Comparison of ENCODE assay signal across 25 cellular contexts in the genomic region with DNA sequence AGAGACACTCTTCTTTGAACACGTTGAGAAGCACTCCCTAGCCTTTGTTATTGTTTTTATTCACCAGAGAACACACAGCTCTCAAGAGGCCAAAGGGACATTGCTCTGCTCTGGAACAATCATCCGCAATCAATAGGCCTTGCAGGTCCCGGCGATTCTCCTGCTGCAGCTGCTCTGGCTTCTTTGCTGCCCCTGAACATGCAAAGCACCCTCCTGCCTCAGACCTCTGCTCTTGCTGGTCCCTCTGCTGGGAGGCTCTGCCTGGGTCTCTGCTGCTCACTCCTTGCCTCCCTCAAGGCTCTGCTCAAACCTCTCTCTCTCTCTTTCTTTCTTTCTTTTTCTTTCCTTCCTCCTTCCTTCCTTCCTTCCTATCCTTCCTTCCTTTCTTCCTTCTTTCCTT.
"Had no signal": no experiment of that assay in that cellular context is flagged by ENCODE, and none has a peak within 500 bp of the region (broad histone marks: within the 10 kb centered on the region; RNA-seq: fewer than 3 reads in every experiment).

No MANE protein-coding gene starts in this region.

- H3K4me3 Mint-ChIP-seq: endodermal cell; mesothelial cell of epicardium; naive thymus-derived CD4-positive, alpha-beta T cell; nephron; neural progenitor cell; stimulated activated effector memory CD8-positive, alpha-beta T cell treated with anti-CD3 and anti-CD28 coated beads, Interleukin-12 subunit alpha, Interleukin-12 subunit beta, amount 100 ng/mL, for 72 hours had no signal

- H3K27me3 ChIP-seq: neural progenitor cell, right atrium auricular region, vagina had no signal

- H2AFZ ChIP-seq: neural progenitor cell, parathyroid adenoma had no signal

- H3K9ac ChIP-seq: neural progenitor cell, parathyroid adenoma had no signal

- H3K9me3 ChIP-seq: gastrocnemius medialis, prostate gland, right atrium auricular region, stomach, thoracic aorta, vagina had no signal

- H3K79me2 ChIP-seq: parathyroid adenoma had no signal

- H3K36me3 ChIP-seq: gastrocnemius medialis, neural progenitor cell, prostate gland, right atrium auricular region, stomach, thoracic aorta, tibial nerve, vagina had no signal

- H3K36me3 Mint-ChIP-seq: mesothelial cell of epicardium; naive thymus-derived CD4-positive, alpha-beta T cell; neural progenitor cell; stimulated activated effector memory CD8-positive, alpha-beta T cell treated with anti-CD3 and anti-CD28 coated beads, Interleukin-12 subunit alpha, Interleukin-12 subunit beta, amount 100 ng/mL, for 72 hours had no signal

- H3K4me1 ChIP-seq: gastrocnemius medialis, neural progenitor cell, parathyroid adenoma, prostate gland, right atrium auricular region, stomach, tibial nerve, vagina had no signal

- ATAC-seq: esophagus mucosa; gastrocnemius medialis; left lobe of liver; naive thymus-derived CD4-positive, alpha-beta T cell; sciatic nerve; stimulated activated effector memory CD8-positive, alpha-beta T cell treated with anti-CD3 and anti-CD28 coated beads, Interleukin-12 subunit alpha, Interleukin-12 subunit beta, amount 100 ng/mL, for 72 hours had no signal

- H3K4me3 ChIP-seq: gastrocnemius medialis, neural progenitor cell, prostate gland, right atrium auricular region, smooth muscle cell, stomach, thoracic aorta, tibial nerve, vagina had no signal

- H3K27ac ChIP-seq: epithelial cell of prostate, gastrocnemius medialis, neural progenitor cell, parathyroid adenoma, prostate gland, right atrium auricular region, stomach, thoracic aorta, tibial nerve, vagina had no signal

- H3K27ac Mint-ChIP-seq: endodermal cell; mesothelial cell of epicardium; naive thymus-derived CD4-positive, alpha-beta T cell; nephron; neural progenitor cell; stimulated activated effector memory CD8-positive, alpha-beta T cell treated with anti-CD3 and anti-CD28 coated beads, Interleukin-12 subunit alpha, Interleukin-12 subunit beta, amount 100 ng/mL, for 72 hours had no signal

- H3K4me2 ChIP-seq: neural progenitor cell, smooth muscle cell had no signal

- H3K9me3 Mint-ChIP-seq: mesothelial cell of epicardium; stimulated activated effector memory CD8-positive, alpha-beta T cell treated with anti-CD3 and anti-CD28 coated beads, Interleukin-12 subunit alpha, Interleukin-12 subunit beta, amount 100 ng/mL, for 72 hours had no signal

- DNase-seq: effector CD8-positive, alpha-beta T cell; endodermal cell; foreskin fibroblast; gastrocnemius medialis; mesenchymal stem cell; naive thymus-derived CD4-positive, alpha-beta T cell; stimulated activated CD4-positive, alpha-beta T cell treated with anti-CD3 and anti-CD28 coated beads, Interleukin-2, amount 100 ng/mL, for 24 hours; stimulated activated CD4-positive, alpha-beta T cell treated with anti-CD3 and anti-CD28 coated beads, Interleukin-4, amount 100 ng/mL, for 24 hours; stimulated activated naive CD4-positive, alpha-beta T cell treated with Interleukin-2 at 50 U/mL for 16 hours; stomach had no signal

- H3K4me1 Mint-ChIP-seq: mesothelial cell of epicardium, nephron had no signal
